ENCODE assay signal across 8 cellular contexts in genomic region chr16:81737885-81738536, GRCh38. TPM values are rescaled to one million over a fixed set of nuclear protein-coding genes. Genes with fewer than 3 reads are reported as not detected.
A peak's percentile ranks its signal among the peaks of the same experiment; 100 is the strongest.
DNase-seq lines count a peak whose midpoint lies in the region; ATAC-seq and TF ChIP-seq lines count a peak whose summit lies in the region.

No MANE protein-coding gene starts in this region.

- H4K20me1 ChIP-seq in OCI-LY1 (ENCODE audit: insufficient read depth, low read length), result no peaks in the 10 kb centered on the region

- H3K27me3 Mint-ChIP-seq in Caco-2 (ENCODE audit: insufficient read depth, unreplicated experiment) (no peaks in the 10 kb centered on the region), naive B cell (no peaks in the 10 kb centered on the region)

- H3K4me2 ChIP-seq in OCI-LY1 (ENCODE audit: low read length), result peak overlapping the region; percentile 77

- CTCF ChIA-PET in Caco-2 (lab: Charles Lee), result interaction anchor here (2.2 kb wide), 1 partner anchor 13 kb away, joined by 6 read pairs; no protein-coding TSS in a partner anchor

- BruUV-seq in Caco-2 (replicated peaks; lab: Mats Ljungman, UMichigan), result no TSS peak

- TF ChIP-seq CTCF in Caco-2 (IDR thresholded peaks at IDR 0.05; ENCODE audit: insufficient read depth in 1 of 2, low read depth in 1 of 2, low read length in 1 of 2, severe bottlenecking in 1 of 2, unreplicated experiment in 1 of 2), result peak; percentile 87 to 92
- peak; percentile 84 for TF ChIP-seq CTCF in OCI-LY1 (IDR thresholded peaks at IDR 0.05; ENCODE audit: low read length)
- peak; percentile 87 for TF ChIP-seq CTCF in epithelial cell of proximal tubule (conservative IDR thresholded peaks at IDR 0.05; ENCODE audit: low read depth, low read length)

- H3K27ac Mint-ChIP-seq in Caco-2 (ENCODE audit: unreplicated experiment), result no peak overlapping the region
- peak overlapping the region; percentile 89 to 99 (median 94) for H3K27ac Mint-ChIP-seq in naive B cell

- peak; percentile 91 to 93 for DNase-seq in Caco-2
- peak; percentile 90 for DNase-seq in HuH-7 (ENCODE audit: low spot score)
- peak; percentile 85 for DNase-seq in activated T-cell treated with anti-CD3 and anti-CD28 coated beads for 1 hour (ENCODE audit: low read depth)
- no peak for DNase-seq in epithelial cell of proximal tubule (ENCODE audit: low read depth)
- peak; percentile 85 for DNase-seq in naive B cell
- peak; percentile 68 to 75 for DNase-seq in stimulated activated CD8-positive, alpha-beta memory T cell treated with anti-CD3 and anti-CD28 coated beads, Interleukin-7, amount 100 ng/mL, for 4 hours (ENCODE audit: low read depth in 2 of 2)

- H3K27me3 ChIP-seq in Caco-2 (replicated peaks; ENCODE audit: control insufficient read depth, insufficient read depth, low read length), result no peaks in the 10 kb centered on the region
- no peaks in the 10 kb centered on the region for H3K27me3 ChIP-seq in OCI-LY1 (ENCODE audit: insufficient read depth, low read length)

- H3F3A ChIP-seq in OCI-LY1 (ENCODE audit: insufficient read depth, low read length), result no peaks in the 10 kb centered on the region

- POLR2A ChIA-PET in Caco-2 (lab: Charles Lee), result no interaction called here

- no peaks in the 10 kb centered on the region for H3K9me2 ChIP-seq in OCI-LY1 (ENCODE audit: low read depth, low read length)

- H3K4me3 Mint-ChIP-seq in Caco-2 (ENCODE audit: unreplicated experiment) (no peak overlapping the region), naive B cell (peak overlapping the region; percentile 75 to 93 (median 88))

- ATAC-seq in GM21423 (IDR thresholded peaks at IDR 0.05; ENCODE audit: unreplicated experiment) (peak; percentile 56), naive B cell (ENCODE audit: low read depth in 2 of 2) (peak; percentile 60 to 63)

- peak overlapping the region; percentile 96 for H3K27ac ChIP-seq in OCI-LY1 (ENCODE audit: low read depth, low read length, poor library complexity, severe bottlenecking)

- no peaks in the 10 kb centered on the region for H3K9me3 ChIP-seq in Caco-2
- H3K9me3 ChIP-seq in OCI-LY1 (ENCODE audit: low read length), result no peaks in the 10 kb centered on the region

- H3K9ac ChIP-seq in OCI-LY1 (ENCODE audit: low read length), result peak overlapping the region; percentile 86

- H3K36me3 Mint-ChIP-seq in Caco-2 (ENCODE audit: insufficient read depth, unreplicated experiment), result no peaks in the 10 kb centered on the region
- no peaks in the 10 kb centered on the region for H3K36me3 Mint-ChIP-seq in naive B cell

- no peaks in the 10 kb centered on the region for H3K4me1 Mint-ChIP-seq in Caco-2 (ENCODE audit: low read depth, unreplicated experiment)
- peaks cover 32 to 56% (median 44%) of the 10 kb centered on the region in 3 donors for H3K4me1 Mint-ChIP-seq in naive B cell

- no peak overlapping the region for H3K4me3 ChIP-seq in Caco-2 (ENCODE audit: low read depth, low read length)
- H3K4me3 ChIP-seq in OCI-LY1 (ENCODE audit: low read depth, low read length, poor library complexity, severe bottlenecking), result peak overlapping the region; percentile 62
- H3K4me3 ChIP-seq in epithelial cell of proximal tubule (ENCODE audit: low read depth, low read length), result peak overlapping the region; percentile 44

- H3K36me3 ChIP-seq in Caco-2 (ENCODE audit: control insufficient read depth, insufficient read depth, low read length), result no peaks in the 10 kb centered on the region
- no peaks in the 10 kb centered on the region for H3K36me3 ChIP-seq in OCI-LY1 (ENCODE audit: insufficient read depth, low read length)

- H3K9me3 Mint-ChIP-seq in Caco-2 (ENCODE audit: unreplicated experiment) (no peaks in the 10 kb centered on the region), naive B cell (no peaks in the 10 kb centered on the region)

- no peak overlapping the region for H2AFZ ChIP-seq in OCI-LY1 (ENCODE audit: low read length)

- peaks cover 8% of the 10 kb centered on the region; the same call in 1 of the 2 replicates for H3K79me2 ChIP-seq in OCI-LY1 (ENCODE audit: insufficient read depth, low read length)

- intact Hi-C loops in Caco-2 (cut with micrococcal nuclease; ENCODE audit: unreplicated experiment), result loop anchor here (1.0 to 10.0 kb wide), 7 partner anchors 15 to 733 kb away; partner anchors contain the start of genes ATMIN, CENPN and CMC2

- H3K4me1 ChIP-seq in Caco-2 (peaks cover 10% of the 10 kb centered on the region; the same call in 1 of the 2 replicates), OCI-LY1 (ENCODE audit: insufficient read depth, low read length, severe bottlenecking) (peaks cover 53% of the 10 kb centered on the region)

RNA-seq across cellular contexts. Expression of gene PLCG2, which starts 41.1 kb away (rescaled TPM):
- total RNA-seq in Caco-2 (2022) (10.3 and 14.4 TPM in 2 replicates), epithelial cell of proximal tubule (0.58 and 2.5 TPM in 2 replicates)
- polyA plus RNA-seq in naive B cell (ENCODE audit: low read depth in 6 of 6), result 100 to 1,000 TPM in 2 of 6 donors, 10 to 100 TPM in 4; 65.1 to 119 (median 92.5) TPM
